38 cellular contexts compared by ENCODE assay signal in the genomic region with DNA sequence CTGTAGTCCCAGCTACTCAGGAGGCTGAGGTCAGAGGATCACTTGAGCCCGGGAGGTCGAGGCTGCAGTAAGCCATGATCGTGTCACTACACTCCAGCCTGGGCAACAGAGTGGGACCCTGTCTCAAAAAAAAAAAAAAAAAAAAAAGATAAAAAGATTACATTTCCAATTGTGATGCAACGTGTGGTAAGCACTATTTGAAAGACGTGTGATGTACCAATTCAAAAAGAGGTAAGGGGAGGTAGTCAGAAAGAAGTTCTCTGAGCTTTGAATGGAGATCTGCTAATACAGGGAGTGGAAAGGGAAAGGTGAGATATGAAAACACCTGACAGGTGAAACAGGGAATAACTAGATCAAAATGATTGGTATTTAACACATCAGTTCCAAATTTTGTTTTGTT.
"Had no signal": no experiment of that assay in that cellular context is flagged by ENCODE, and none has a peak within 500 bp of the region (broad histone marks: within the 10 kb centered on the region; RNA-seq: fewer than 3 reads in every experiment).

No MANE protein-coding gene starts in this region.

- DNase-seq: activated CD4-positive, alpha-beta memory T cell treated with anti-CD3 and anti-CD28 coated beads for 36 hours; activated CD4-positive, alpha-beta T cell treated with anti-CD3 and anti-CD28 coated beads for 4 hours; activated CD4-positive, alpha-beta T cell treated with anti-CD3 and anti-CD28 coated beads, Interleukin-2, amount 10 ng/mL, durations not matched to agents 24 days and 14 days; activated CD4-positive, alpha-beta T cell treated with anti-CD3 and anti-CD28 coated beads, Interleukin-2, amount 50 U/mL, for 1 hour; activated CD4-positive, alpha-beta T cell treated with anti-CD3 and anti-CD28 coated beads, Interleukin-2, amount 50 U/mL, for 4 hours; activated CD4-positive, CD25-positive, alpha-beta regulatory T cell treated with anti-CD3 and anti-CD28 coated beads, Interleukin-2, amount 50 U/mL, for 72 hours; activated CD8-positive, alpha-beta memory T cell treated with anti-CD3 and anti-CD28 coated beads, Interleukin-2, amount 50 U/mL, for 4 hours; activated CD8-positive, alpha-beta T cell treated with anti-CD3 and anti-CD28 coated beads for 36 hours; activated effector memory CD4-positive, alpha-beta T cell treated with anti-CD3 and anti-CD28 coated beads, Interleukin-2, amount 50 U/mL, for 16 hours; activated gamma-delta T cell treated with Interleukin-2 at 50 U/mL for 16 hours; activated naive CD4-positive, alpha-beta T cell; activated naive CD4-positive, alpha-beta T cell treated with anti-CD3 and anti-CD28 coated beads, Interleukin-2, amount 10 ng/mL, durations not matched to agents 7 days and 5 days; activated naive CD8-positive, alpha-beta T cell treated with anti-CD3 and anti-CD28 coated beads, Interleukin-2, amount 10 ng/mL, durations not matched to agents 7 days and 5 days; activated naive CD8-positive, alpha-beta T cell treated with anti-CD3 and anti-CD28 coated beads, Interleukin-2, amount 50 U/mL, for 24 hours; activated T-cell treated with anti-CD3 and anti-CD28 coated beads for 4 hours; activated T-cell treated with anti-CD3 and anti-CD28 coated beads, Interleukin-2, amount 50 U/mL, for 1 hour; activated T-cell treated with anti-CD3 and anti-CD28 coated beads, Interleukin-2, amount 50 U/mL, for 4 hours; activated T-cell treated with anti-CD3 and anti-CD28 coated beads, Interleukin-2, amount 50 U/mL, for 72 hours; amygdala; anterior cingulate cortex; body of pancreas; brain microvascular endothelial cell; central memory CD4-positive, alpha-beta T cell; T-helper 1 cell; T-helper 2 cell; T-helper 9 cell; WERI-Rb-1 had no signal

- ATAC-seq: activated CD8-positive, alpha-beta T cell treated with anti-CD3 and anti-CD28 coated beads for 36 hours; activated naive CD8-positive, alpha-beta T cell treated with anti-CD3 and anti-CD28 coated beads, Interleukin-2, amount 50 U/mL, for 24 hours; activated T-cell treated with anti-CD3 and anti-CD28 coated beads, Interleukin-2, amount 50 U/mL, for 4 hours; activated T-cell treated with anti-CD3 and anti-CD28 coated beads, Interleukin-2, amount 50 U/mL, for 72 hours; activated T-helper 17 cell treated with anti-CD3 and anti-CD28 coated beads, Interleukin-2, amount 50 U/mL, for 72 hours; body of pancreas; WTC11 had no signal

- H3K9me3 ChIP-seq: ascending aorta, body of pancreas, breast epithelium had no signal

- H3K27me3 Mint-ChIP-seq: activated CD4-positive, alpha-beta memory T cell treated with anti-CD3 and anti-CD28 coated beads for 36 hours; activated CD4-positive, alpha-beta T cell treated with anti-CD3 and anti-CD28 coated beads, Interleukin-2, amount 10 ng/mL, durations not matched to agents 24 days and 14 days; activated CD8-positive, alpha-beta T cell treated with anti-CD3 and anti-CD28 coated beads for 36 hours; activated naive CD4-positive, alpha-beta T cell treated with anti-CD3 and anti-CD28 coated beads, Interleukin-2, amount 10 ng/mL, durations not matched to agents 7 days and 5 days; activated naive CD4-positive, alpha-beta T cell treated with anti-CD3 and anti-CD28 coated beads, Interleukin-2, amount 50 U/mL, for 24 hours; activated naive CD8-positive, alpha-beta T cell; activated naive CD8-positive, alpha-beta T cell treated with anti-CD3 and anti-CD28 coated beads, Interleukin-2, amount 10 ng/mL, durations not matched to agents 7 days and 5 days; activated naive CD8-positive, alpha-beta T cell treated with anti-CD3 and anti-CD28 coated beads, Interleukin-2, amount 50 U/mL, for 24 hours; activated T-helper 17 cell treated with anti-CD3 and anti-CD28 coated beads, Interleukin-2, amount 50 U/mL, for 72 hours had no signal

- H3K4me1 Mint-ChIP-seq: WTC11 had no signal

- H3K27ac ChIP-seq: ascending aorta, body of pancreas, brain microvascular endothelial cell, breast epithelium, WERI-Rb-1 had no signal

- H3K9me3 Mint-ChIP-seq: activated CD4-positive, alpha-beta memory T cell treated with anti-CD3 and anti-CD28 coated beads for 36 hours; activated naive CD4-positive, alpha-beta T cell treated with anti-CD3 and anti-CD28 coated beads, Interleukin-2, amount 10 ng/mL, durations not matched to agents 7 days and 5 days; activated naive CD4-positive, alpha-beta T cell treated with anti-CD3 and anti-CD28 coated beads, Interleukin-2, amount 50 U/mL, for 24 hours; activated naive CD8-positive, alpha-beta T cell treated with anti-CD3 and anti-CD28 coated beads, Interleukin-2, amount 10 ng/mL, durations not matched to agents 7 days and 5 days; activated T-cell treated with anti-CD3 and anti-CD28 coated beads, Interleukin-2, amount 50 U/mL, for 4 hours; activated T-cell treated with anti-CD3 and anti-CD28 coated beads, Interleukin-2, amount 50 U/mL, for 72 hours; activated T-helper 17 cell treated with anti-CD3 and anti-CD28 coated beads, Interleukin-2, amount 50 U/mL, for 72 hours; T-helper 1 cell treated with Interleukin-12 subunit alpha and Interleukin-12 subunit beta and Interleukin-4 antibody, amounts not matched to agents 30 μg/mL and 1 μg/mL, for 36 hours; T-helper 2 cell treated with Interferon-gamma antibody and Interleukin-4, amounts not matched to agents 5 μg/mL and 100 μg/mL, for 36 hours had no signal

- H3K27me3 ChIP-seq: ascending aorta, body of pancreas, brain microvascular endothelial cell, breast epithelium had no signal

- H3K27ac Mint-ChIP-seq: activated CD4-positive, alpha-beta memory T cell treated with anti-CD3 and anti-CD28 coated beads for 36 hours; activated CD4-positive, alpha-beta T cell treated with anti-CD3 and anti-CD28 coated beads, Interleukin-2, amount 10 ng/mL, durations not matched to agents 24 days and 14 days; activated CD8-positive, alpha-beta T cell treated with anti-CD3 and anti-CD28 coated beads for 36 hours; activated naive CD4-positive, alpha-beta T cell treated with anti-CD3 and anti-CD28 coated beads, Interleukin-2, amount 10 ng/mL, durations not matched to agents 7 days and 5 days; activated naive CD4-positive, alpha-beta T cell treated with anti-CD3 and anti-CD28 coated beads, Interleukin-2, amount 50 U/mL, for 24 hours; activated naive CD8-positive, alpha-beta T cell; activated naive CD8-positive, alpha-beta T cell treated with anti-CD3 and anti-CD28 coated beads, Interleukin-2, amount 10 ng/mL, durations not matched to agents 7 days and 5 days; activated naive CD8-positive, alpha-beta T cell treated with anti-CD3 and anti-CD28 coated beads, Interleukin-2, amount 50 U/mL, for 24 hours; activated T-cell treated with anti-CD3 and anti-CD28 coated beads, Interleukin-2, amount 50 U/mL, for 72 hours; activated T-helper 1 cell treated with anti-CD3 and anti-CD28 coated beads, Interleukin-12 subunit alpha, Interleukin-12 subunit beta, Interleukin-2, Interleukin-4 antibody, amounts not matched to agents 30 ng/mL and 10 ng/mL and 1 ng/mL, durations not matched to agents 14 hours and 24 hours and 36 hours; activated T-helper 17 cell treated with anti-CD3 and anti-CD28 coated beads, Interleukin-2, amount 50 U/mL, for 72 hours; T-helper 1 cell treated with Interleukin-12 subunit alpha and Interleukin-12 subunit beta and Interleukin-4 antibody, amounts not matched to agents 30 μg/mL and 1 μg/mL, for 36 hours; T-helper 2 cell treated with Interferon-gamma antibody and Interleukin-4, amounts not matched to agents 5 μg/mL and 100 μg/mL, for 36 hours; WTC11 had no signal

- H3K4me1 ChIP-seq: ascending aorta, breast epithelium had no signal

- FAIRE-seq: colon, TTC549 had no signal

- H3K36me3 ChIP-seq: breast epithelium had no signal

- H3K4me3 Mint-ChIP-seq: activated CD4-positive, alpha-beta memory T cell treated with anti-CD3 and anti-CD28 coated beads for 36 hours; activated CD4-positive, alpha-beta T cell treated with anti-CD3 and anti-CD28 coated beads, Interleukin-2, amount 10 ng/mL, durations not matched to agents 24 days and 14 days; activated CD8-positive, alpha-beta T cell treated with anti-CD3 and anti-CD28 coated beads for 36 hours; activated naive CD4-positive, alpha-beta T cell treated with anti-CD3 and anti-CD28 coated beads, Interleukin-2, amount 10 ng/mL, durations not matched to agents 7 days and 5 days; activated naive CD4-positive, alpha-beta T cell treated with anti-CD3 and anti-CD28 coated beads, Interleukin-2, amount 50 U/mL, for 24 hours; activated naive CD8-positive, alpha-beta T cell; activated naive CD8-positive, alpha-beta T cell treated with anti-CD3 and anti-CD28 coated beads, Interleukin-2, amount 10 ng/mL, durations not matched to agents 7 days and 5 days; activated naive CD8-positive, alpha-beta T cell treated with anti-CD3 and anti-CD28 coated beads, Interleukin-2, amount 50 U/mL, for 24 hours; activated T-cell treated with anti-CD3 and anti-CD28 coated beads, Interleukin-2, amount 50 U/mL, for 4 hours; activated T-cell treated with anti-CD3 and anti-CD28 coated beads, Interleukin-2, amount 50 U/mL, for 72 hours; activated T-helper 1 cell treated with anti-CD3 and anti-CD28 coated beads, Interleukin-12 subunit alpha, Interleukin-12 subunit beta, Interleukin-2, Interleukin-4 antibody, amounts not matched to agents 30 ng/mL and 10 ng/mL and 1 ng/mL, durations not matched to agents 14 hours and 24 hours and 36 hours; activated T-helper 17 cell treated with anti-CD3 and anti-CD28 coated beads, Interleukin-2, amount 50 U/mL, for 72 hours; T-helper 1 cell treated with Interleukin-12 subunit alpha and Interleukin-12 subunit beta and Interleukin-4 antibody, amounts not matched to agents 30 μg/mL and 1 μg/mL, for 36 hours; T-helper 2 cell treated with Interferon-gamma antibody and Interleukin-4, amounts not matched to agents 5 μg/mL and 100 μg/mL, for 36 hours; WTC11 had no signal

- H3K4me3 ChIP-seq: ascending aorta, body of pancreas, breast epithelium had no signal
